In the genomic region with DNA sequence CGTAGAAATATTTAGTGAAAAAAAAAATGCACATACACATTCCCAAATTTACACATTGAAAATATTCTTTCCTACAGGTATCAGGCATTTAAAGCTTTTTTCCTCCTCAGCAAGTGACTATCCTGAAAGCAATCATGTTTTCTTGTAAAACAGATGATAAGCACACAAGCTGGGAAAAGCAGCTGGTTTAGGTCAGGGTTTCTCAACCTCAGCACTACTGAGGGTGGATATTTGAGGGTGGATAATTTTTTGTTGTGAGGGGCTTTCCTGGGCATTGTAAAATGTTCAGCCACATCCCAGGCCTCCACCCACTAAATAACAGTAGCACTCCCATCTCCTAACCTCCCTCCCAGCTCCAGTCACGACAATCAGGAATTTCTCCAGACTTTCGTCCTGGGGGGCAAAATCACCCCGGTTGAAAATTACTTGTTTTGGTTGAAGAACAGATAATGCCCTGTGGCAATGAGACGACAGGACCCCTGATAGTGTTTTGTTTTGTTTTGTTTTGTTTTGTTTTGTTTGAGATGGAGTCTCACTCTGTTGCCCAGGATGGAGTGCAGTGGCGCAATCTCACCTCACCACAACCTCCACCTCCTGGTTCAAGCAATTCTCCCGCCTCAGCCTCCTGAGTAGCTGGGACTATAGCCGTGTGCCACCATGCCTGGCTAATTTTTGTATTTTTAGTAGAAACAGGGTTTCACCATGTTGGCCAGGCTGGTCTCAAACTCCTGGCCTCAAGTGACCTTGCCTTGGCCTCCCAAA, we compare ENCODE assay signal across 28 cellular contexts. TPM values are rescaled to one million over a fixed set of nuclear protein-coding genes. Genes with fewer than 3 reads are reported as not detected.
DNase-seq lines count a peak whose midpoint lies in the region; FAIRE-seq and TF ChIP-seq lines count a peak whose summit lies in the region.
"Had no signal": no experiment of that assay in that cellular context is flagged by ENCODE, and none has a peak within 500 bp of the region (broad histone marks: within the 10 kb centered on the region; RNA-seq: fewer than 3 reads in every experiment).

No MANE protein-coding gene starts in this region.

- no peaks in the 10 kb centered on the region for H3K36me3 Mint-ChIP-seq in astrocyte (ENCODE audit: low read depth, unreplicated experiment)
- H3K36me3 Mint-ChIP-seq: activated naive CD4-positive, alpha-beta T cell treated with anti-CD3 and anti-CD28 coated beads, Interleukin-2, amount 50 U/mL, for 24 hours; CD8-positive, alpha-beta T cell; natural killer cell had no signal

- no peaks in the 10 kb centered on the region for H3K9me3 ChIP-seq in astrocyte (ENCODE audit: insufficient read depth, low read depth, low read length)
- H3K9me3 ChIP-seq in sigmoid colon: no peaks in the 10 kb centered on the region
- no peaks in the 10 kb centered on the region for H3K9me3 ChIP-seq in tibial artery
- H3K9me3 ChIP-seq: left ventricle myocardium inferior, SJCRH30 had no signal

- peak in 1 of 4 donors; percentile 9 for TF ChIP-seq EP300 in sigmoid colon (IDR thresholded peaks at IDR 0.05)

- H3K4me3 Mint-ChIP-seq in astrocyte (ENCODE audit: unreplicated experiment): no peak overlapping the region
- H3K4me3 Mint-ChIP-seq: activated naive CD4-positive, alpha-beta T cell treated with anti-CD3 and anti-CD28 coated beads, Interleukin-2, amount 50 U/mL, for 24 hours; B cell; CD8-positive, alpha-beta T cell; central memory CD8-positive, alpha-beta T cell; GM23338; natural killer cell; stimulated activated naive B cell treated with anti-CD40 and anti-IgM and Interleukin-4, amounts not matched to agents 10 μg/mL and 1 μg/mL and 100 μg/mL, for 72 hours had no signal

- peak overlapping the region; percentile 51 for H3K4me2 ChIP-seq in astrocyte (ENCODE audit: low read length)
- H3K4me2 ChIP-seq: GM23338 had no signal

- H3K4me1 ChIP-seq in astrocyte (ENCODE audit: insufficient read depth, low read length) (peaks cover 39% of the 10 kb centered on the region), sigmoid colon (peaks cover 0 to 93% (median 92%) of the 10 kb centered on the region in 4 donors), tibial artery (peaks cover 0 to 51% (median 36%) of the 10 kb centered on the region in 4 donors)

- WGBS in sigmoid colon, 2 donors: 74 to 91% methylated on average over 8 of the region's 8 CpGs

- H3K27me3 ChIP-seq in astrocyte (ENCODE audit: insufficient read depth, low read length) (no peaks in the 10 kb centered on the region), sigmoid colon (no peaks in the 10 kb centered on the region), tibial artery (no peaks in the 10 kb centered on the region)
- H3K27me3 ChIP-seq: SJCRH30 had no signal

- H3K9ac ChIP-seq in astrocyte (ENCODE audit: low read length): peak overlapping the region; percentile 2

- H3K27me3 Mint-ChIP-seq in astrocyte (ENCODE audit: low read depth, unreplicated experiment): peaks cover 2% of the 10 kb centered on the region
- H3K27me3 Mint-ChIP-seq: activated naive CD4-positive, alpha-beta T cell treated with anti-CD3 and anti-CD28 coated beads, Interleukin-2, amount 50 U/mL, for 24 hours; B cell; central memory CD8-positive, alpha-beta T cell; stimulated activated naive B cell treated with anti-CD40 and anti-IgM and Interleukin-4, amounts not matched to agents 10 μg/mL and 1 μg/mL and 100 μg/mL, for 72 hours had no signal

- intact Hi-C loops in sigmoid colon (cut with DNase I) (no loop called here), tibial artery (cut with DNase I; ENCODE audit: low total_unique reads) (no loop called here)

- no peak for FAIRE-seq in astrocyte (lab: Jason Lieb, UNC)
- FAIRE-seq: islet of Langerhans, urothelium cell line had no signal

- DNase-seq in Daoy (ENCODE audit: low read depth) (peak; percentile 19), astrocyte (ENCODE audit: low read depth) (no peak), iris pigment epithelial cell (ENCODE audit: low read depth) (peak; percentile 26), sigmoid colon (no peak), tibial artery (no peak), NCI-H1694 (lab: John Stamatoyannopoulos, UW) (no peak)
- DNase-seq in activated naive CD4-positive, alpha-beta T cell (lab: John Stamatoyannopoulos, UW): no peak
- DNase-seq in activated CD4-positive, alpha-beta T cell treated with anti-CD3 and anti-CD28 coated beads for 4 hours: no peak
- DNase-seq: activated CD4-positive, alpha-beta T cell treated with anti-CD3 and anti-CD28 coated beads, Interleukin-2, amount 50 U/mL, for 4 hours; activated CD4-positive, CD25-positive, alpha-beta regulatory T cell; anterior cingulate cortex; CD8-positive, alpha-beta T cell; DMS 273 treated with DMSO at 0.1 percent for 48 hours; left ventricle myocardium inferior; natural killer cell; NCI-H1930; NCI-H82; right cardiac atrium; SJCRH30; stimulated activated CD4-positive, alpha-beta T cell treated with anti-CD3 and anti-CD28 coated beads, Interleukin-4, amount 100 ng/mL, for 4 hours; stimulated activated naive B cell treated with anti-CD40 and anti-IgM and Interleukin-4, amounts not matched to agents 10 μg/mL and 1 μg/mL and 100 μg/mL, for 72 hours; T-helper 1 cell had no signal

- TF ChIP-seq POLR2A in sigmoid colon (IDR thresholded peaks at IDR 0.05): no peak

- H3K4me3 ChIP-seq in astrocyte (ENCODE audit: insufficient read depth, low read depth, low read length): no peak overlapping the region
- no peak overlapping the region for H3K4me3 ChIP-seq in sigmoid colon
- no peak overlapping the region for H3K4me3 ChIP-seq in tibial artery
- H3K4me3 ChIP-seq: GM23338, left ventricle myocardium inferior, SJCRH30 had no signal

- H3K9me3 Mint-ChIP-seq in astrocyte (ENCODE audit: unreplicated experiment): no peaks in the 10 kb centered on the region
- H3K9me3 Mint-ChIP-seq: activated naive CD4-positive, alpha-beta T cell treated with anti-CD3 and anti-CD28 coated beads, Interleukin-2, amount 50 U/mL, for 24 hours; CD8-positive, alpha-beta T cell; central memory CD8-positive, alpha-beta T cell; GM23338; natural killer cell; stimulated activated naive B cell treated with anti-CD40 and anti-IgM and Interleukin-4, amounts not matched to agents 10 μg/mL and 1 μg/mL and 100 μg/mL, for 72 hours had no signal

- H2AFZ ChIP-seq in astrocyte (ENCODE audit: low read depth, low read length): no peak overlapping the region
- H2AFZ ChIP-seq: GM23338 had no signal

- peaks cover 42% of the 10 kb centered on the region for H3K4me1 Mint-ChIP-seq in astrocyte (ENCODE audit: low read depth, unreplicated experiment)
- H3K4me1 Mint-ChIP-seq: activated naive CD4-positive, alpha-beta T cell treated with anti-CD3 and anti-CD28 coated beads, Interleukin-2, amount 50 U/mL, for 24 hours; B cell; central memory CD8-positive, alpha-beta T cell; natural killer cell; stimulated activated naive B cell treated with anti-CD40 and anti-IgM and Interleukin-4, amounts not matched to agents 10 μg/mL and 1 μg/mL and 100 μg/mL, for 72 hours had no signal

- no peaks in the 10 kb centered on the region for H4K20me1 ChIP-seq in astrocyte (ENCODE audit: insufficient read depth, low read length)

- no peak for TF ChIP-seq CTCF in astrocyte (IDR thresholded peaks at IDR 0.05; ENCODE audit: insufficient read depth, low read depth, low read length)
- TF ChIP-seq CTCF in sigmoid colon (IDR thresholded peaks at IDR 0.05): no peak
- no peak for TF ChIP-seq CTCF in tibial artery (IDR thresholded peaks at IDR 0.05)

- H3K36me3 ChIP-seq in astrocyte (ENCODE audit: insufficient read depth, low read length): no peaks in the 10 kb centered on the region
- H3K36me3 ChIP-seq in sigmoid colon: no peaks in the 10 kb centered on the region
- no peaks in the 10 kb centered on the region for H3K36me3 ChIP-seq in tibial artery
- H3K36me3 ChIP-seq: left ventricle myocardium inferior, SJCRH30 had no signal

- H3K79me2 ChIP-seq in astrocyte (ENCODE audit: insufficient read depth, low read length): no peaks in the 10 kb centered on the region

- H3K27ac Mint-ChIP-seq in astrocyte (ENCODE audit: unreplicated experiment): peak overlapping the region; percentile 89
- H3K27ac Mint-ChIP-seq: activated naive CD4-positive, alpha-beta T cell treated with anti-CD3 and anti-CD28 coated beads, Interleukin-2, amount 50 U/mL, for 24 hours; B cell; CD8-positive, alpha-beta T cell; GM23338; natural killer cell; stimulated activated naive B cell treated with anti-CD40 and anti-IgM and Interleukin-4, amounts not matched to agents 10 μg/mL and 1 μg/mL and 100 μg/mL, for 72 hours had no signal

- H3K27ac ChIP-seq in astrocyte (ENCODE audit: low read depth, low read length) (peak overlapping the region; percentile 29), sigmoid colon (peak overlapping the region; percentile 86 to 99 (median 94)), tibial artery (no peak overlapping the region)
- H3K27ac ChIP-seq: left ventricle myocardium inferior, SJCRH30 had no signal

RNA-seq across cellular contexts. Expression of a gene that starts 15.0 kb away (rescaled TPM):
- total RNA-seq in Daoy (2014; rRNA removed; shearing (Covaris generic)): 5.7 and 14.5 TPM in 2 replicates
- total RNA-seq in astrocyte (12.0 and 13.6 TPM in 2 replicates), sigmoid colon (100 to 1,000 TPM; 179 to 346 (median 240) TPM)
- polyA plus RNA-seq in sigmoid colon: 1 to 10 TPM in 2 of 3 donors, under 1 TPM in 1; 0.23 to 6.8 (median 1.8) TPM

Comparison
In these comparisons a context has a peak if more than half of its experiments do, and no peak if none do; other contexts are left out.
1. DNase-seq: peak in Daoy (single experiment) and iris pigment epithelial cell (single experiment); none in astrocyte (single experiment), sigmoid colon (single experiment), tibial artery (0 of 2), activated naive CD4-positive, alpha-beta T cell (0 of 4), NCI-H1694 (single experiment) and activated CD4-positive, alpha-beta T cell treated with anti-CD3 and anti-CD28 coated beads for 4 hours (0 of 2).
2. H3K27ac ChIP-seq: peak in astrocyte (single experiment) and sigmoid colon (4 of 4); none in tibial artery (0 of 2).
3. RNA of a gene that starts 15.0 kb away (total RNA-seq): 179 to 346 TPM in sigmoid colon; 5.7 to 14.5 TPM in Daoy and 12.0 to 13.6 TPM in astrocyte; every median in the first group is over 10 times any median in the second.